In the genomic region with DNA sequence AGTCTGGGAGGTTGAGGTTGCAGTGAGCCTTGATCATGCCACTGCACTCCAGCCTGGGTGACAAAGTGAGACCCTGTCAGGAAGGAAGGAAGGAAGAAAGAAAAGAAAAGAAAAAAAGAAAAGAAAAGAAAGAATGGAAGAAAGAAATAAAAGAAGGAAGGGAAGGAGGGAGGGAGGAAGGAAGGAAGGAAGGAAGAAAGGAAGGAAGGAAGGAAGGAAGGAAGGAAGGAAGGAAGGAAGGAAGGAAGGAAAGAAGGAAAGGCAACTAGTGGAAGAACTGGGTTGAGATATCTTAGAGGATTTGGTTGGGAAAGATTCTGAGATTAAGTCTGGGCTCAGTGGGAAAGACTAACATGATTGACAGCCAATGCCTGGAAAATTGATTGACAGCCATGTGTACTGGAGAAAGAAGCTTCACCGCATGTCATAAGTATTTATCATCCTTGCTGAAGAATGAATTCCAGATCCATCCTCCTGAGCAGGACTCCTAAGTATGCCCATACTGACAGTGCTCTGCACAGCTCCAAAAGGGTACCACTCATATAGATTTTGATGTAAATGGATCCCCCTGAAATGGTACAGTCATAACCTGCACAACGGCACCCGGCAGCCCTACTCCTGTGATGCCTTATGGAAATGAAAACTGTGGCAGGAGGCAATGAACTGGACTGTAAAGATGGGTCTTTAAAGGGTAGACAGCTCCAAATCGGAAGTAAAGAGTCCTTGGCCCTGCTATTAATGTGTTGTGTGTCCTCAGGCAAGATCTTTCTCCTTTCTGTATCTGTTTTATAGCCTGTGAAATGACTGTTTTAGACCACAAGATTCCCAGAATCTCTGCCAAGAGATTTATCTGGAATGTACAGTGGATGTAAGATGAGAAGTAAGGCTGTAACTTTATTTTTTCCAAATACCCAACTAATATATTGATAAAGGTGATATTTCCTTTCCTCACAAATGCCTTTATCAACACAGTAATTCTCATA, we compare ENCODE assay signal across 15 cellular contexts. TPM values are rescaled to one million over a fixed set of nuclear protein-coding genes. Genes with fewer than 3 reads are reported as not detected.
DNase-seq lines count a peak whose midpoint lies in the region; ATAC-seq, FAIRE-seq and TF ChIP-seq lines count a peak whose summit lies in the region.
"Had no signal": no experiment of that assay in that cellular context is flagged by ENCODE, and none has a peak within 500 bp of the region (broad histone marks: within the 10 kb centered on the region; RNA-seq: fewer than 3 reads in every experiment).

No MANE protein-coding gene starts in this region.

- no peak for TF ChIP-seq POLR2A in K562 (conservative IDR thresholded peaks at IDR 0.05)

- peaks cover 28% of the 10 kb centered on the region for H3K4me1 Mint-ChIP-seq in mesothelial cell of epicardium
- H3K4me1 Mint-ChIP-seq in activated naive CD4-positive, alpha-beta T cell treated with anti-CD3 and anti-CD28 coated beads, Interleukin-2, amount 10 ng/mL, durations not matched to agents 7 days and 5 days, result no peaks in the 10 kb centered on the region

- WGBS in K562 (ENCODE audit: insufficient coverage, low coverage, missing lambda C conversion rate), result 0% methylated on average over 4 of the region's 4 CpGs

- no peaks in the 10 kb centered on the region for H3K9me3 ChIP-seq in K562 (replicated peaks; ENCODE audit: control insufficient read depth, insufficient read depth, low read depth, low read length)
- H3K9me3 ChIP-seq: BE2C, body of pancreas, left lung had no signal

- H3K4me1 ChIP-seq in K562 (replicated peaks in 1 of 2; ENCODE audit: control insufficient read depth in 2 of 2, insufficient read depth in 2 of 2, low read length in 2 of 2), result no peaks in the 10 kb centered on the region
- H3K4me1 ChIP-seq: BE2C, body of pancreas, left lung had no signal

- H3K36me3 ChIP-seq in BJ (ENCODE audit: control insufficient read depth, insufficient read depth, low read length) (no peaks in the 10 kb centered on the region), K562 (ENCODE audit: control insufficient read depth, insufficient read depth, low read length) (no peaks in the 10 kb centered on the region)
- H3K36me3 ChIP-seq: BE2C, left lung had no signal

- no peaks in the 10 kb centered on the region for H3K36me3 Mint-ChIP-seq in mesothelial cell of epicardium
- H3K36me3 Mint-ChIP-seq in activated naive CD4-positive, alpha-beta T cell treated with anti-CD3 and anti-CD28 coated beads, Interleukin-2, amount 10 ng/mL, durations not matched to agents 7 days and 5 days, result no peaks in the 10 kb centered on the region

- peak overlapping the region; percentile 4 for H3K27ac Mint-ChIP-seq in mesothelial cell of epicardium
- H3K27ac Mint-ChIP-seq in activated naive CD4-positive, alpha-beta T cell treated with anti-CD3 and anti-CD28 coated beads, Interleukin-2, amount 10 ng/mL, durations not matched to agents 7 days and 5 days, result no peak overlapping the region
- H3K27ac Mint-ChIP-seq: T-helper 2 cell treated with Interferon-gamma antibody and Interleukin-4, amounts not matched to agents 5 μg/mL and 100 μg/mL, for 36 hours had no signal

- POLR2A ChIA-PET in BJ (lab: Charles Lee) (no interaction called here), K562 (lab: Yijun Ruan, JAX) (interaction anchor here (0.6 kb wide), 1 partner anchor 439 kb away, joined by 3 read pairs; no protein-coding TSS in a partner anchor)

- no peak for ATAC-seq in K562
- ATAC-seq: body of pancreas, left lung had no signal

- FAIRE-seq in K562 (lab: Jason Lieb, UNC), result no peak

- no peak overlapping the region for H2AFZ ChIP-seq in K562 (ENCODE audit: low read depth, low read length)

- H3K9me1 ChIP-seq in K562 (ENCODE audit: control insufficient read depth, insufficient read depth, low read length), result no peaks in the 10 kb centered on the region

- H3K27me3 Mint-ChIP-seq in mesothelial cell of epicardium (ENCODE audit: low read depth), result peaks cover 2% of the 10 kb centered on the region
- H3K27me3 Mint-ChIP-seq in activated naive CD4-positive, alpha-beta T cell treated with anti-CD3 and anti-CD28 coated beads, Interleukin-2, amount 10 ng/mL, durations not matched to agents 7 days and 5 days, result peaks cover 14% of the 10 kb centered on the region

- intact Hi-C loops in K562 (cut with micrococcal nuclease), result no loop called here

- no TSS peak for BruUV-seq in K562 (replicated peaks; lab: Mats Ljungman, UMichigan)

- no peaks in the 10 kb centered on the region for H3K79me2 ChIP-seq in K562 (ENCODE audit: control insufficient read depth, insufficient read depth, low read length)

- TF ChIP-seq EP300 in K562 (IDR thresholded peaks at IDR 0.05; ENCODE audit: low read length), result no peak

- H3K4me3 Mint-ChIP-seq in mesothelial cell of epicardium, result no peak overlapping the region
- no peak overlapping the region for H3K4me3 Mint-ChIP-seq in activated naive CD4-positive, alpha-beta T cell treated with anti-CD3 and anti-CD28 coated beads, Interleukin-2, amount 10 ng/mL, durations not matched to agents 7 days and 5 days
- H3K4me3 Mint-ChIP-seq: T-helper 2 cell treated with Interferon-gamma antibody and Interleukin-4, amounts not matched to agents 5 μg/mL and 100 μg/mL, for 36 hours had no signal

- in situ Hi-C loops in K562 (cut with MboI), result no loop called here

- no peak for TF ChIP-seq RAD21 in K562 (CRISPR knock-in tag; conservative IDR thresholded peaks at IDR 0.05 in 1 of 2, IDR thresholded peaks at IDR 0.05 in 1 of 2)

- no peaks in the 10 kb centered on the region for H4K20me1 ChIP-seq in K562 (replicated peaks; ENCODE audit: control insufficient read depth, insufficient read depth, low read length)

- CTCF ChIA-PET in BJ (lab: Yijun Ruan, JAX), result interaction anchor here (1.0 kb wide), 1 partner anchor 9 kb away, joined by 4 read pairs; no protein-coding TSS in a partner anchor
- CTCF ChIA-PET in K562 (lab: Yijun Ruan, JAX; ENCODE audit: low intra/inter-chr PET ratio), result no interaction called here
- CTCF ChIA-PET in activated naive CD4-positive, alpha-beta T cell treated with anti-CD3 and anti-CD28 coated beads, Interleukin-2, amount 10 ng/mL, durations not matched to agents 7 days and 5 days (lab: Charles Lee), result no interaction called here

- DNase-seq in BJ (ENCODE audit: low read depth) (peak; percentile 76), M059J (ENCODE audit: low read depth) (peak; percentile 90), K562 (ENCODE audit: extremely low read depth in 1 of 4, low spot score in 3 of 4) (no peak), mesothelial cell of epicardium (ENCODE audit: low spot score in 2 of 2, unreplicated experiment in 2 of 2) (no peak), nucleus accumbens (lab: John Stamatoyannopoulos, UW) (no peak), KG1 (lab: John Stamatoyannopoulos, UW) (no peak), NCI-H524 treated with DMSO at 0.1 percent for 48 hours (lab: John Stamatoyannopoulos, UW) (no peak)
- DNase-seq in activated naive CD4-positive, alpha-beta T cell treated with anti-CD3 and anti-CD28 coated beads, Interleukin-2, amount 10 ng/mL, durations not matched to agents 7 days and 5 days, result no peak
- DNase-seq: activated effector memory CD4-positive, alpha-beta T cell treated with anti-CD3 and anti-CD28 coated beads, Interleukin-2, amount 50 U/mL, for 16 hours; BE2C; body of pancreas; GOT3; left lung; NCI-H748 treated with DMSO at 0.1 percent for 48 hours had no signal

- H3K9ac ChIP-seq in K562 (ENCODE audit: insufficient read depth in 1 of 2, low read depth in 2 of 2, low read length in 2 of 2), result no peak overlapping the region

- H3K4me2 ChIP-seq in K562 (ENCODE audit: insufficient read depth, low read length), result no peak overlapping the region

- H3K4me3 ChIP-seq in BJ (ENCODE audit: low read depth, low read length) (no peak overlapping the region), K562 (no peak overlapping the region)
- H3K4me3 ChIP-seq: body of pancreas, left lung had no signal

- H3K9me3 Mint-ChIP-seq in mesothelial cell of epicardium, result no peaks in the 10 kb centered on the region
- no peaks in the 10 kb centered on the region for H3K9me3 Mint-ChIP-seq in activated naive CD4-positive, alpha-beta T cell treated with anti-CD3 and anti-CD28 coated beads, Interleukin-2, amount 10 ng/mL, durations not matched to agents 7 days and 5 days
- H3K9me3 Mint-ChIP-seq: T-helper 2 cell treated with Interferon-gamma antibody and Interleukin-4, amounts not matched to agents 5 μg/mL and 100 μg/mL, for 36 hours had no signal

- H3K27me3 ChIP-seq in BJ (ENCODE audit: control insufficient read depth, insufficient read depth, low read length) (no peaks in the 10 kb centered on the region), K562 (ENCODE audit: control insufficient read depth in 2 of 2, insufficient read depth in 2 of 2, low read length in 2 of 2) (peaks cover 4 to 5% of the 10 kb centered on the region in 2 experiments; a peak in 2 of 5 replicates)
- H3K27me3 ChIP-seq: body of pancreas had no signal

- TF ChIP-seq CTCF in BJ (IDR thresholded peaks at IDR 0.05; ENCODE audit: insufficient read depth, low read depth, low read length) (no peak), K562 (IDR thresholded peaks at IDR 0.05 in 2 of 3, conservative IDR thresholded peaks at IDR 0.05 in 1 of 3; ENCODE audit: insufficient read depth in 2 of 3, low read depth in 1 of 3, low read length in 3 of 3) (no peak), mesothelial cell of epicardium (IDR thresholded peaks at IDR 0.05; ENCODE audit: unreplicated experiment) (no peak)

- no peak overlapping the region for H3K27ac ChIP-seq in K562 (ENCODE audit: extremely low read depth, low read depth, low read length)
- H3K27ac ChIP-seq: body of pancreas, left lung had no signal

RNA-seq across cellular contexts. Expression of gene ADRA1B, which starts 16.9 kb away (rescaled TPM):
- polyA plus RNA-seq in BJ (2011; rRNA removed) (1.1 and 2.1 TPM in 2 replicates), K562 (2011; rRNA removed) (not detected in 2 replicates), K562 (2014; fragmentation: Illumina TruSeq; extraction: Trizol) (not detected in 2 replicates), K562 (2014; fragmentation: Nextera tagmentation; extraction: Ambion mirVana) (not detected), K562 (2014; rRNA removed) (not detected in 2 replicates)
- polyA minus RNA-seq in BJ (2011; rRNA and poly(A)+ RNA removed), result 1.2 and 1.6 TPM in 2 replicates
- total RNA-seq in M059J (2014; rRNA removed; shearing (Covaris generic)), result 1.4 and 1.8 TPM in 2 replicates
- not detected in 2 replicates for total RNA-seq in K562 (2011; cell fraction: chromatin; rRNA removed; ENCODE audit: low replicate concordance)
- total RNA-seq in K562 (2011; cell fraction: nucleolus; rRNA removed), result not detected in 2 replicates
- not detected in 2 replicates for total RNA-seq in K562 (2011; cell fraction: nucleoplasm; rRNA removed)
- total RNA-seq in K562 (2014; rRNA removed) (not detected in 2 replicates), K562 (2014; rRNA removed; fragmentation: Illumina TruSeq; extraction: Trizol) (not detected in 2 replicates), K562 (2015; rRNA removed; fragmentation: Illumina TruSeq; extraction: Trizol) (not detected in 2 replicates), K562 (2021) (not detected in 2 replicates), mesothelial cell of epicardium (2.4 to 2.6 TPM (median 2.5 TPM) in 3 replicates)
- polyA plus RNA-seq in K562 (2011; cell fraction: cytosol; rRNA removed), result not detected in 2 replicates
- polyA plus RNA-seq in K562 (2011; cell fraction: nucleus; rRNA removed), result not detected in 2 replicates
- polyA plus RNA-seq in K562 (2012), result 0.18 TPM in 1 of 2 replicates, not detected in the other
- not detected in 2 replicates for polyA minus RNA-seq in K562 (2011; rRNA and poly(A)+ RNA removed)
- not detected in 2 replicates for polyA minus RNA-seq in K562 (2011; cell fraction: cytosol; rRNA and poly(A)+ RNA removed)
- not detected in 2 replicates for polyA minus RNA-seq in K562 (2011; cell fraction: nucleus; rRNA and poly(A)+ RNA removed)

Comparison
In these comparisons a context has a peak if more than half of its experiments do, and no peak if none do; other contexts are left out.
1. DNase-seq: peak in BJ (single experiment) and M059J (single experiment); none in K562 (0 of 4), mesothelial cell of epicardium (0 of 2), nucleus accumbens (0 of 56), KG1 (single experiment), activated naive CD4-positive, alpha-beta T cell treated with anti-CD3 and anti-CD28 coated beads, Interleukin-2, amount 10 ng/mL, durations not matched to agents 7 days and 5 days (single experiment) and NCI-H524 treated with DMSO at 0.1 percent for 48 hours (single experiment).